In the genomic region with DNA sequence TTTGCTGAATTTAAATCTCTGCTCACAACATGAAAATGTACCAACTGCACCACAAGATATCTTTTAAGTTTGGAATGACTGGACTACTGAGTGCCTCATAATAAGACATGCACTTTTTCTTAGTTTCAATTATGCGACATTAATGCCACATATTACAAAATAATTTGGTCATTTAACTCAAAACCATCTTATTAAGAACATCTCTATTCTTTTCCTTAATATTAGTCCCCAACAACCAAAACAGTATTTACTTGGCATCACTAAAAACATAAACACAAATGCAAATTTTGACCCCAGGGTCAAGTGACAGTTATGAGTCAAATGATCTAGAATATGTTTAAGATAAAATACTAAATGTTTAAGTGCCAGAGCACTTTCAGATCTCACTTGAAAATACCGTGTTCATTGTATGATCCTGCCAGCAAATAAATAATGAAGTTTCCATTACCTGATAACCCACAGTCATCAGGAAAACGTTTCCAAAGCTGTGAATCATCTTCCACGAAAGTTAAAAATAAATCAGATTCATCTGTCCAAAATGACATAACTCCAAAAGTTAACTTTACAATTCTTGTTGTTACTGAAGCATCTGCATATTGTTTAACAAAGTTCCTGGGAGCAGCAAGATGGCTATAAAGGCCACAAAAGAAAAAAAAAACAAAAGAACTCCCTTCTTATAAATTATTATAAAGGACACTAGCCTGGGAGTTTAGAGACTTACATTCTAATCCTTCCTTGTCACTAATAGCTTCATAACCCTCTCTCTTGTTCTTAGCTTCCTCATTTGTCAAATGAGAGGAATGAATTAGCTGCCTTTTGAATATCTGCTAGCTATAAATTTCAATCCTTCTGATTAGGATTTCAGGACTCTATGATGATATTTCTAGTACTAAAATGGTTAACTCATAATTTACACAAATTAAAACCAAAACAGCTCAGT, we compare ENCODE assay signal across 8 cellular contexts.
DNase-seq lines count a peak whose midpoint lies in the region; ATAC-seq and TF ChIP-seq lines count a peak whose summit lies in the region.

No MANE protein-coding gene starts in this region.

- ATAC-seq in GM18870 (IDR thresholded peaks at IDR 0.05; ENCODE audit: unreplicated experiment) (peak; percentile 81), HG02938 (IDR thresholded peaks at IDR 0.05; ENCODE audit: unreplicated experiment) (peak; percentile 81)

- no peaks in the 10 kb centered on the region for H3K9me3 ChIP-seq in neutrophil

- DNase-seq in amniotic epithelial cell (ENCODE audit: low read depth) = peak; percentile 60
- no peak for DNase-seq in effector CD4-positive, alpha-beta T cell
- no peak for DNase-seq in DMS153 treated with DMSO at 0.1 percent for 48 hours (lab: John Stamatoyannopoulos, UW; ENCODE audit: unreplicated experiment)
- DNase-seq in NCI-H146 (lab: John Stamatoyannopoulos, UW) = no peak
- DNase-seq in epidermal melanocyte (ENCODE audit: insufficient read length, low spot score) = no peak

- TF ChIP-seq CTCF in neutrophil (IDR thresholded peaks at IDR 0.05) = no peak

- no peak overlapping the region for H3K4me3 ChIP-seq in neutrophil (ENCODE audit: low read depth in 1 of 2, low read length in 1 of 2)

- no peaks in the 10 kb centered on the region for H3K36me3 ChIP-seq in neutrophil

- H3K27ac ChIP-seq in neutrophil = peak overlapping the region; percentile 3

- no peaks in the 10 kb centered on the region for H3K27me3 ChIP-seq in neutrophil

- H3K4me1 ChIP-seq in neutrophil (ENCODE audit: control insufficient read depth in 1 of 2, insufficient read depth in 1 of 2, low read depth in 1 of 2, low read length in 1 of 2) = peaks cover 14 to 19% of the 10 kb centered on the region in 2 experiments
